Comparison of ENCODE assay signal across 15 cellular contexts in the genomic region with DNA sequence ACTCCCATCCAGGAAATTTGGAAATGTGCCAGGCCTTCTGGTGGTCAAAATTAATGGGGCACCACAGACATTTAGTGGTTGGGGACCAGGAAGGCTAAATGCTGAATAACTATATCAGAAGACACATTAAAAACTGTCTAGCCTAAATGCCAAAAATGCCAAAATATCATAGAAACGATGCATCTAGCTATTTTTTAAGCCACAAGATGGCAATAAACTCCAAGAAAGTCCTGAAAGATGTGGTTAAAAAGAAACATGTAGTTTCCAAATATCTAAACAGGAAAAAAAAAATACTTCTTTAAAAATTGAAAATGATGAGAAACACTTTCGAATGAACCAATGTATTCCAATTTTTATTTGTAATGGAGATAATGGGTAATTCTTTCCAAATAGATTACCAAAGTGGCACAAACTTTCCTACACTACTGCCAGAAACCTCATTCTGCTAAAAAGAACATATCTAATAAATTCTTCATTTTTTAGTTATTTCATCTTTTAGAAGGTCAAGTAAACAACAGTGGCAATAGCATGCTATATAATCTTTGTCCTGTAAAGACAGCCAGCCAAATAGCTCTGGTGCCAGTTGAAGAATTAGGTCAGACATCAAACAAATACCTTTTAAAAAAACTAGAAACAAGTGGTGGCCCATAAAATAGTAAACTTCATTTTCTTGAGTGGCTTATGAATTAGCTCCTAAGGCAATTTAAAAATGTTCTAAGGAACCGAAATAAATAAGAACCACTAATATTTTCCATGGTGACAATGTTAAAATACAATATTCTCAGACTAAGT. TPM values are rescaled to one million over a fixed set of nuclear protein-coding genes. Genes with fewer than 3 reads are reported as not detected.
DNase-seq lines count a peak whose midpoint lies in the region; ATAC-seq and TF ChIP-seq lines count a peak whose summit lies in the region.
"Had no signal": no experiment of that assay in that cellular context is flagged by ENCODE, and none has a peak within 500 bp of the region (broad histone marks: within the 10 kb centered on the region; RNA-seq: fewer than 3 reads in every experiment).

No MANE protein-coding gene starts in this region.

- BruUV-seq in MCF 10A (replicated peaks; lab: Mats Ljungman, UMichigan) (no TSS peak), mammary epithelial cell (replicated peaks; lab: Mats Ljungman, UMichigan) (no TSS peak)

- H4K91ac ChIP-seq in neuronal stem cell (ENCODE audit: low read depth, low read length, poor library complexity) = no peak overlapping the region

- no peak overlapping the region for H3K4ac ChIP-seq in neuronal stem cell (ENCODE audit: low read length)

- no peaks in the 10 kb centered on the region for H3K79me2 ChIP-seq in mammary epithelial cell (ENCODE audit: insufficient read depth, low read length)

- intact Hi-C loops in MCF 10A (cut with micrococcal nuclease) = no loop called here
- intact Hi-C loops in mammary epithelial cell (cut with micrococcal nuclease) = loop anchor here (1.0 kb wide), 1 partner anchor 138 kb away; no protein-coding TSS in a partner anchor

- no peak overlapping the region for H3K14ac ChIP-seq in neuronal stem cell (ENCODE audit: low read length)

- H3K36me3 ChIP-seq in mammary epithelial cell (ENCODE audit: insufficient read depth, low read length) (peaks cover 9% of the 10 kb centered on the region), SJCRH30 (peaks cover 66% of the 10 kb centered on the region), neuronal stem cell (replicated peaks in 1 of 2; ENCODE audit: control insufficient read depth in 2 of 2, insufficient read depth in 2 of 2, low read length in 2 of 2) (peaks cover 7 to 100% of the 10 kb centered on the region in 2 donors)

- no peak overlapping the region for H4K8ac ChIP-seq in neuronal stem cell (ENCODE audit: low read depth, low read length)

- no peak overlapping the region for H3K4me3 ChIP-seq in mammary epithelial cell (replicated peaks in 1 of 3; ENCODE audit: insufficient read depth in 1 of 3, low read depth in 2 of 3, low read length in 3 of 3)
- no peak overlapping the region for H3K4me3 ChIP-seq in SJCRH30
- H3K4me3 ChIP-seq in foreskin fibroblast (ENCODE audit: low read depth in 1 of 2, low read length in 2 of 2) = no peak overlapping the region
- H3K4me3 ChIP-seq in neuronal stem cell (ENCODE audit: low read length in 2 of 2) = no peak overlapping the region
- H3K4me3 ChIP-seq: right atrium auricular region had no signal

- no peaks in the 10 kb centered on the region for H3K79me1 ChIP-seq in neuronal stem cell (ENCODE audit: low read depth, low read length)

- H2AFZ ChIP-seq in mammary epithelial cell (ENCODE audit: low read depth, low read length) (no peak overlapping the region), neuronal stem cell (ENCODE audit: low read length) (no peak overlapping the region)

- H2AK5ac ChIP-seq in neuronal stem cell (ENCODE audit: low read depth, low read length) = no peak overlapping the region

- no peaks in the 10 kb centered on the region for H3K27me3 ChIP-seq in mammary epithelial cell (ENCODE audit: insufficient read depth, low read length)
- H3K27me3 ChIP-seq in SJCRH30 = no peaks in the 10 kb centered on the region
- H3K27me3 ChIP-seq in neuronal stem cell (ENCODE audit: control insufficient read depth in 3 of 3, insufficient read depth in 3 of 3, low read depth in 1 of 3, low read length in 3 of 3) = no peaks in the 10 kb centered on the region
- H3K27me3 ChIP-seq: right atrium auricular region had no signal

- DNase-seq in MCF 10A (ENCODE audit: unreplicated experiment) (peak; percentile 11), mammary epithelial cell (no peak), SJCRH30 (peak; percentile 9 to 31), foreskin fibroblast (peak in 1 of 2 donors; percentile 23), NCI-H187 (lab: John Stamatoyannopoulos, UW) (no peak), neuronal stem cell (ENCODE audit: low spot score) (no peak)
- DNase-seq: activated T-cell treated with anti-CD3 and anti-CD28 coated beads, Interleukin-2, amount 50 U/mL, for 72 hours; cerebellar nuclear complex; MV-4-11 had no signal

- H3K18ac ChIP-seq in neuronal stem cell (ENCODE audit: low read length) = no peak overlapping the region

- H4K20me1 ChIP-seq in mammary epithelial cell (ENCODE audit: insufficient read depth, low read length) = no peaks in the 10 kb centered on the region

- H3K4me2 ChIP-seq in mammary epithelial cell (ENCODE audit: insufficient read depth, low read depth, low read length) (no peak overlapping the region), neuronal stem cell (ENCODE audit: insufficient read depth, low read length, poor library complexity, severe bottlenecking) (no peak overlapping the region)

- no peak overlapping the region for H3K23ac ChIP-seq in neuronal stem cell (ENCODE audit: low read depth, low read length, poor library complexity)

- H3K9ac ChIP-seq in mammary epithelial cell (ENCODE audit: insufficient read depth, low read length) (no peak overlapping the region), neuronal stem cell (ENCODE audit: low read depth, low read length, poor library complexity) (no peak overlapping the region)

- H3K9me3 Mint-ChIP-seq in MCF 10A (ENCODE audit: unreplicated experiment) = no peaks in the 10 kb centered on the region
- H3K9me3 Mint-ChIP-seq: activated T-cell treated with anti-CD3 and anti-CD28 coated beads, Interleukin-2, amount 50 U/mL, for 72 hours; CD14-positive monocyte; WTC11 had no signal

- H3K9me3 ChIP-seq in mammary epithelial cell (replicated peaks; ENCODE audit: insufficient read depth, low read length) (no peaks in the 10 kb centered on the region), SJCRH30 (replicated peaks) (no peaks in the 10 kb centered on the region), neuronal stem cell (replicated peaks in 1 of 2; ENCODE audit: control insufficient read depth in 2 of 2, insufficient read depth in 1 of 2, low read depth in 1 of 2, low read length in 2 of 2) (no peaks in the 10 kb centered on the region)
- H3K9me3 ChIP-seq: right atrium auricular region had no signal

- POLR2A ChIA-PET in MCF 10A (lab: Yijun Ruan, JAX) = interaction anchor here (1.1 kb wide), 1 partner anchor 13 kb away, joined by 3 read pairs; no protein-coding TSS in a partner anchor

- H2BK120ac ChIP-seq in neuronal stem cell (ENCODE audit: low read depth, low read length) = no peak overlapping the region

- CTCF ChIA-PET in MCF 10A (lab: Yijun Ruan, JAX) = interaction anchor here (0.8 to 1.7 kb wide), 8 partner anchors 12 to 339 kb away, joined by 3 to 5 read pairs (median 4); no protein-coding TSS in a partner anchor
- CTCF ChIA-PET in mammary epithelial cell (lab: Charles Lee; ENCODE audit: low non-redundant PET) = interaction anchor here (0.6 to 0.7 kb wide), 3 partner anchors 17 to 191 kb away, joined by 3 to 4 read pairs (median 3); no protein-coding TSS in a partner anchor

- dilution Hi-C loops in mammary epithelial cell (cut with HindIII; ENCODE audit: low sequenced_read_pairs) = no loop called here

- in situ Hi-C loops in mammary epithelial cell (cut with MboI; ENCODE audit: low sequenced_read_pairs in 2 of 2) = no loop called here

- WGBS in mammary epithelial cell (ENCODE audit: low coverage, missing lambda C conversion rate) = 37% methylated on average over 3 of the region's 3 CpGs
- whole genome bisulfite sequencing in neuronal stem cell (ENCODE audit: extremely low coverage in 2 of 2, insufficient read length in 2 of 2, insufficient replicate concordance in 1 of 2), 2 donors = no CpG with 5 or more reads among the region's 3 CpGs

- H3K4me1 ChIP-seq in mammary epithelial cell (ENCODE audit: insufficient read depth, low read length) = no peaks in the 10 kb centered on the region
- no peaks in the 10 kb centered on the region for H3K4me1 ChIP-seq in SJCRH30
- no peaks in the 10 kb centered on the region for H3K4me1 ChIP-seq in neuronal stem cell (ENCODE audit: control insufficient read depth in 2 of 2, insufficient read depth in 1 of 2, low read depth in 1 of 2, low read length in 2 of 2)
- H3K4me1 ChIP-seq: right atrium auricular region had no signal

- H3K36me3 Mint-ChIP-seq in MCF 10A (ENCODE audit: insufficient read depth, unreplicated experiment) = peaks cover 30% of the 10 kb centered on the region

- ATAC-seq in GM19463 (IDR thresholded peaks at IDR 0.05; ENCODE audit: unreplicated experiment) = no peak
- ATAC-seq in HG02852 (IDR thresholded peaks at IDR 0.05; ENCODE audit: unreplicated experiment) = no peak
- ATAC-seq: activated T-cell treated with anti-CD3 and anti-CD28 coated beads, Interleukin-2, amount 50 U/mL, for 72 hours; WTC11 had no signal

- no peak overlapping the region for H2BK12ac ChIP-seq in neuronal stem cell (ENCODE audit: low read length)

- TF ChIP-seq CTCF in MCF 10A (IDR thresholded peaks at IDR 0.05; ENCODE audit: unreplicated experiment) (peak; percentile 16), mammary epithelial cell (conservative IDR thresholded peaks at IDR 0.05 in 1 of 2, IDR thresholded peaks at IDR 0.05 in 1 of 2; ENCODE audit: extremely low read depth in 1 of 2, insufficient read depth in 1 of 2, low read depth in 1 of 2, low read length in 2 of 2) (peak in 1 of 2 donors; percentile 23), foreskin fibroblast (IDR thresholded peaks at IDR 0.05; ENCODE audit: low read depth, low read length) (peak; percentile 20)

- no peak overlapping the region for H3K27ac Mint-ChIP-seq in MCF 10A (ENCODE audit: low read depth, unreplicated experiment)
- H3K27ac Mint-ChIP-seq: CD14-positive monocyte, WTC11 had no signal

- no peak overlapping the region for H3K4me3 Mint-ChIP-seq in MCF 10A (ENCODE audit: unreplicated experiment)
- H3K4me3 Mint-ChIP-seq: activated T-cell treated with anti-CD3 and anti-CD28 coated beads, Interleukin-2, amount 50 U/mL, for 72 hours; CD14-positive monocyte; WTC11 had no signal

- no peaks in the 10 kb centered on the region for H3K27me3 Mint-ChIP-seq in MCF 10A (ENCODE audit: insufficient read depth, unreplicated experiment)

- no peak overlapping the region for H2BK5ac ChIP-seq in neuronal stem cell (ENCODE audit: low read length)

- no peak overlapping the region for H2BK15ac ChIP-seq in neuronal stem cell (ENCODE audit: low read length)

- H3K4me1 Mint-ChIP-seq in MCF 10A (ENCODE audit: insufficient read depth, unreplicated experiment) = no peaks in the 10 kb centered on the region
- H3K4me1 Mint-ChIP-seq: WTC11 had no signal

- no peak overlapping the region for H3K27ac ChIP-seq in mammary epithelial cell (ENCODE audit: insufficient read depth, low read depth, low read length)
- H3K27ac ChIP-seq in SJCRH30 = no peak overlapping the region
- no peak overlapping the region for H3K27ac ChIP-seq in neuronal stem cell (replicated peaks; ENCODE audit: low read length)
- H3K27ac ChIP-seq: right atrium auricular region had no signal

RNA-seq across cellular contexts. Expression of a gene that starts 19.7 kb away (rescaled TPM):
- 23.8 and 31.1 TPM in 2 replicates for total RNA-seq in MCF 10A (2022)
- total RNA-seq in mammary epithelial cell = 10 to 100 TPM; 34.1 to 39.7 TPM
- 28.5 TPM for polyA plus RNA-seq in mammary epithelial cell
- polyA minus RNA-seq in mammary epithelial cell = 7.5 TPM
- 48.3 and 83.7 TPM in 2 replicates for total RNA-seq in SJCRH30 (2014; rRNA removed; shearing (Covaris generic))
- polyA plus RNA-seq in neuronal stem cell (2013, experiment 1 of 2) = 88.7 TPM
- polyA plus RNA-seq in neuronal stem cell (2013, experiment 2 of 2) = 96.3 TPM

RNA-seq across cellular contexts. Expression of a gene that starts 50.6 kb away (rescaled TPM):
- total RNA-seq in MCF 10A (2022) = not detected in 2 replicates
- total RNA-seq in mammary epithelial cell = under 1 TPM; 0.33 to 0.92 TPM
- 1.7 TPM for polyA plus RNA-seq in mammary epithelial cell
- not detected for polyA minus RNA-seq in mammary epithelial cell
- total RNA-seq in SJCRH30 (2014; rRNA removed; shearing (Covaris generic)) = not detected in 2 replicates
- not detected for polyA plus RNA-seq in neuronal stem cell (2013, experiment 1 of 2)
- polyA plus RNA-seq in neuronal stem cell (2013, experiment 2 of 2) = not detected
- total RNA-seq: activated T-cell treated with anti-CD3 and anti-CD28 coated beads, Interleukin-2, amount 50 U/mL, for 72 hours; mesenteric fat pad; right atrium auricular region; WTC11 had no signal
- polyA plus RNA-seq: CD14-positive monocyte had no signal

RNA-seq across cellular contexts. Expression of a gene that starts 57.2 kb away (rescaled TPM):
- total RNA-seq in MCF 10A (2022) (1.3 and 2.3 TPM in 2 replicates), mammary epithelial cell (1,000 to 10,000 TPM in 1 of 2 donors, 100 to 1,000 TPM in 1; 103 to 1,758 TPM)
- 66.6 TPM for polyA plus RNA-seq in mammary epithelial cell
- polyA minus RNA-seq in mammary epithelial cell = 261 TPM
- 3.2 and 4.3 TPM in 2 replicates for total RNA-seq in SJCRH30 (2014; rRNA removed; shearing (Covaris generic))
- 30.3 TPM for polyA plus RNA-seq in neuronal stem cell (2013, experiment 1 of 2)
- 32.7 TPM for polyA plus RNA-seq in neuronal stem cell (2013, experiment 2 of 2)
- total RNA-seq: activated T-cell treated with anti-CD3 and anti-CD28 coated beads, Interleukin-2, amount 50 U/mL, for 72 hours had no signal

Comparison
In these comparisons a context has a peak if more than half of its experiments do, and no peak if none do; other contexts are left out.
1. DNase-seq: peak in MCF 10A (single experiment) and SJCRH30 (2 of 2); none in mammary epithelial cell (single experiment), NCI-H187 (0 of 2) and neuronal stem cell (single experiment).
2. RNA of a gene that starts 57.2 kb away (total RNA-seq): 103 to 1,758 TPM in mammary epithelial cell; 3.2 to 4.3 TPM in SJCRH30 and 1.3 to 2.3 TPM in MCF 10A; every median in the first group is over 10 times any median in the second.